In the genomic region with DNA sequence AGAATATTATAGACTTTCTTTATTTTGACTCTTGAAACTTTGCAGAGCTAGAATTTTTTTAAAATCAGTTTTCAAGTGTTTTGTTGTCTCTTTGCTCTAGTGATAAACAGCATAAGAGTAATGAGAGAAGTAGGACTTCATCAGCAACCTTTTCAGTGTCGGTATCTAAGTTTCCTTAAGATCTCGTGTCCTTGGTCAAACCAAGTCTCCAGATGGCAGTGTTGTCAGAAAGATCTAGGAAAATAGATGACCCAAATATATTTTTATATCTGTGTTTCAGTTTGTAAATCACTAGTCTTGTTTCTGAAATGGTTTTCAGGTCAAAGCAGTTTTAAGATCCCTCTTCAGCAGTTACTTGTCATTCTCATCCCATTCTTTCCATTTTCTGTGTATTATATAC, we compare ENCODE assay signal across 18 cellular contexts.
DNase-seq lines count a peak whose midpoint lies in the region; TF ChIP-seq lines count a peak whose summit lies in the region.
"Had no signal": no experiment of that assay in that cellular context is flagged by ENCODE, and none has a peak within 500 bp of the region (broad histone marks: within the 10 kb centered on the region; RNA-seq: fewer than 3 reads in every experiment).

No MANE protein-coding gene starts in this region.

- H3K79me2 ChIP-seq in neural progenitor cell (ENCODE audit: low read depth), result no peaks in the 10 kb centered on the region
- no peaks in the 10 kb centered on the region for H3K79me2 ChIP-seq in GM23248 (ENCODE audit: insufficient read depth)

- H3F3A ChIP-seq in neural progenitor cell (ENCODE audit: low read depth) (peaks cover 21% of the 10 kb centered on the region), GM23248 (ENCODE audit: insufficient read depth) (no peaks in the 10 kb centered on the region)

- no peak overlapping the region for H3K27ac Mint-ChIP-seq in endodermal cell
- no peak overlapping the region for H3K27ac Mint-ChIP-seq in neural progenitor cell
- H3K27ac Mint-ChIP-seq: CD4-positive, CD25-positive, alpha-beta regulatory T cell; CD8-positive, alpha-beta memory T cell had no signal

- H3K36me3 Mint-ChIP-seq in endodermal cell (ENCODE audit: low read depth) (no peaks in the 10 kb centered on the region), neural progenitor cell (no peaks in the 10 kb centered on the region)
- H3K36me3 Mint-ChIP-seq: CD4-positive, CD25-positive, alpha-beta regulatory T cell; CD8-positive, alpha-beta memory T cell had no signal

- H3K4me3 ChIP-seq in LNCaP clone FGC (ENCODE audit: low read depth, low read length) (no peak overlapping the region), endodermal cell (ENCODE audit: low read length) (no peak overlapping the region), neural progenitor cell (no peak overlapping the region), GM23248 (no peak overlapping the region), H7 (ENCODE audit: insufficient read depth, low read depth, low read length) (no peak overlapping the region)
- H3K4me3 ChIP-seq: K562 had no signal

- H3K9me3 Mint-ChIP-seq in endodermal cell (peaks cover 18% of the 10 kb centered on the region), neural progenitor cell (peaks cover 11% of the 10 kb centered on the region)

- H2AFZ ChIP-seq in neural progenitor cell (replicated peaks) (no peak overlapping the region), GM23248 (no peak overlapping the region)

- no peaks in the 10 kb centered on the region for H3K9me2 ChIP-seq in GM23248 (ENCODE audit: insufficient read depth)

- H3K36me3 ChIP-seq in endodermal cell (ENCODE audit: control insufficient read depth, insufficient read depth, low read length) (no peaks in the 10 kb centered on the region), neural progenitor cell (peaks cover 4% of the 10 kb centered on the region), GM23248 (ENCODE audit: low read depth) (no peaks in the 10 kb centered on the region), H7 (replicated peaks; ENCODE audit: control insufficient read depth, insufficient read depth, low read length) (no peaks in the 10 kb centered on the region)
- H3K36me3 ChIP-seq: BE2C had no signal

- no peaks in the 10 kb centered on the region for H3K27me3 ChIP-seq in endodermal cell (ENCODE audit: control insufficient read depth, insufficient read depth, low read length, poor library complexity, severe bottlenecking)
- no peaks in the 10 kb centered on the region for H3K27me3 ChIP-seq in neural progenitor cell
- H3K27me3 ChIP-seq in GM23248 (replicated peaks; ENCODE audit: insufficient read depth), result no peaks in the 10 kb centered on the region; the same call in 1 of the 2 replicates
- no peaks in the 10 kb centered on the region for H3K27me3 ChIP-seq in H7 (ENCODE audit: control insufficient read depth, insufficient read depth, low read length)
- H3K27me3 ChIP-seq: BE2C had no signal

- H3K4me2 ChIP-seq in neural progenitor cell (peak overlapping the region; percentile 8), GM23248 (ENCODE audit: unreplicated experiment) (no peak overlapping the region)

- in situ Hi-C loops in G401 (cut with HindIII; ENCODE audit: low sequenced_read_pairs) (no loop called here), GM23248 (cut with MboI) (no loop called here)

- 88 to 100% methylated on average over 1 to 2 of the region's 2 CpGs for WGBS in endodermal cell (ENCODE audit: insufficient coverage in 1 of 2, insufficient read length in 1 of 2), 2 experiments
- 9 to 19% methylated on average over 2 of the region's 2 CpGs for WGBS in GM23248 (ENCODE audit: low coverage in 1 of 2, low lambda C conversion rate in 2 of 2, missing lambda C conversion rate in 2 of 2), 2 experiments

- no peak overlapping the region for H3K27ac ChIP-seq in endodermal cell (ENCODE audit: low read depth, low read length)
- no peak overlapping the region for H3K27ac ChIP-seq in neural progenitor cell
- H3K27ac ChIP-seq in GM23248, result no peak overlapping the region

- H3K9ac ChIP-seq in endodermal cell (ENCODE audit: extremely low read depth, low read length, poor library complexity, severe bottlenecking) (no peak overlapping the region), neural progenitor cell (no peak overlapping the region), GM23248 (no peak overlapping the region)

- TF ChIP-seq CTCF in LNCaP clone FGC (IDR thresholded peaks at IDR 0.05; ENCODE audit: control insufficient read depth, extremely low read depth, insufficient read depth) (0 out of 2 replicates have a peak, but pooled peaks have one; percentile 8), endodermal cell (conservative IDR thresholded peaks at IDR 0.05) (peak; percentile 9), neural progenitor cell (IDR thresholded peaks at IDR 0.05) (no peak)

- H3K4me1 ChIP-seq in endodermal cell (ENCODE audit: control insufficient read depth, insufficient read depth, low read length) (peaks cover 5% of the 10 kb centered on the region), neural progenitor cell (peaks cover 42% of the 10 kb centered on the region), GM23248 (ENCODE audit: insufficient read depth) (no peaks in the 10 kb centered on the region)

- DNase-seq in G401 (ENCODE audit: low spot score), result peak; percentile 27
- no peak for DNase-seq in LNCaP clone FGC (ENCODE audit: low read depth)
- DNase-seq in endodermal cell, result no peak
- no peak for DNase-seq in neural progenitor cell (ENCODE audit: low spot score)
- no peak for DNase-seq in GM23248
- no peak for DNase-seq in H7
- DNase-seq in T-helper 2 cell, result no peak
- DNase-seq: ACHN; C1 segment of cervical spinal cord; CD4-positive, CD25-positive, alpha-beta regulatory T cell; CD8-positive, alpha-beta memory T cell; COR-L47; DMS 273 treated with DMSO at 0.1 percent for 48 hours; DND-41; EL; IMR-90 had no signal

- H3K4me3 Mint-ChIP-seq in endodermal cell, result no peak overlapping the region
- no peak overlapping the region for H3K4me3 Mint-ChIP-seq in neural progenitor cell
- H3K4me3 Mint-ChIP-seq: CD4-positive, CD25-positive, alpha-beta regulatory T cell; CD8-positive, alpha-beta memory T cell had no signal

- H3K9me3 ChIP-seq in endodermal cell (ENCODE audit: control insufficient read depth, low read length) (peaks cover 19% of the 10 kb centered on the region), neural progenitor cell (ENCODE audit: low read depth) (peaks cover 4% of the 10 kb centered on the region), GM23248 (ENCODE audit: low read depth) (no peaks in the 10 kb centered on the region)
- H3K9me3 ChIP-seq: BE2C had no signal

- H4K20me1 ChIP-seq in neural progenitor cell (ENCODE audit: low read depth), result no peaks in the 10 kb centered on the region
- H4K20me1 ChIP-seq in GM23248 (ENCODE audit: insufficient read depth), result no peaks in the 10 kb centered on the region

- peaks cover 18% of the 10 kb centered on the region for H3K4me1 Mint-ChIP-seq in endodermal cell
- peaks cover 20% of the 10 kb centered on the region for H3K4me1 Mint-ChIP-seq in neural progenitor cell
- H3K4me1 Mint-ChIP-seq: CD4-positive, CD25-positive, alpha-beta regulatory T cell; CD8-positive, alpha-beta memory T cell had no signal

- no peaks in the 10 kb centered on the region for H3K27me3 Mint-ChIP-seq in endodermal cell (ENCODE audit: insufficient read depth)
- peaks cover 2% of the 10 kb centered on the region for H3K27me3 Mint-ChIP-seq in neural progenitor cell (ENCODE audit: insufficient read depth, low read depth)
- H3K27me3 Mint-ChIP-seq: CD4-positive, CD25-positive, alpha-beta regulatory T cell; CD8-positive, alpha-beta memory T cell had no signal
